Comparison of ENCODE assay signal across 19 cellular contexts in the genomic region with DNA sequence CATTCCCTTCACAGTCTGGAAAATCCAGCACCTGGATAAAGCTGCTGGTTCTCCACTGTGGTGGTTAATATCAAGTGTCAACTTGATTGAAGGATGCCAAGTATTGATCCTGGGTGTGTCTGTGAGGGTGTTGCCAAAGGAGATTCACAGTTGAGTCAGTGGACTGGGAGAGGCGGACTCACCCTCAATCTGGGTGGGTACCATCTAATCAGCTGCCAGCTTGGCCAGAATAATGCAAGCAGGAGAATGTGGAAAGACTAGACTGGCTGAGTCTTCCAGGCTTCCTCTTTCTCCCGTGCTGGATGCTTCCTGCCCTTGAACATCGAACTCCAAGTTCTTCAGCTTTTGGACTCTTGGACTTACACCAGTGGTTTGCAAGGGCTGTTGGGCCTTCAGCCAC. TPM values are rescaled to one million over a fixed set of nuclear protein-coding genes. Genes with fewer than 3 reads are reported as not detected.
A peak's percentile ranks its signal among the peaks of the same experiment; 100 is the strongest.
DNase-seq lines count a peak whose midpoint lies in the region; ATAC-seq, FAIRE-seq and TF ChIP-seq lines count a peak whose summit lies in the region.
"Had no signal": no experiment of that assay in that cellular context is flagged by ENCODE, and none has a peak within 500 bp of the region (broad histone marks: within the 10 kb centered on the region; RNA-seq: fewer than 3 reads in every experiment).

No MANE protein-coding gene starts in this region.

- ATAC-seq in GM21825 (IDR thresholded peaks at IDR 0.05; ENCODE audit: unreplicated experiment) (no peak), HG03175 (IDR thresholded peaks at IDR 0.05; ENCODE audit: unreplicated experiment) (no peak)
- ATAC-seq: GM12878, GM23338, HCT116 had no signal

- no peaks in the 10 kb centered on the region for H3K36me3 ChIP-seq in MG63
- no peaks in the 10 kb centered on the region for H3K36me3 ChIP-seq in small intestine (ENCODE audit: control insufficient read depth in 2 of 2, insufficient read depth in 2 of 2, low read length in 2 of 2)

- H3K9me3 ChIP-seq in MG63 (no peaks in the 10 kb centered on the region), small intestine (ENCODE audit: control insufficient read depth, low read depth) (no peaks in the 10 kb centered on the region)

- H3K27ac ChIP-seq in small intestine (ENCODE audit: low read depth in 1 of 2, low read length in 1 of 2) = no peak overlapping the region

- no peak for TF ChIP-seq CTCF in epithelial cell of esophagus (IDR thresholded peaks at IDR 0.05; ENCODE audit: insufficient read depth, low read depth, low read length, missing control alignments)

- H3K27me3 ChIP-seq in MG63 = no peaks in the 10 kb centered on the region
- H3K27me3 ChIP-seq in small intestine (ENCODE audit: control insufficient read depth in 2 of 2, insufficient read depth in 2 of 2, low read length in 2 of 2) = no peaks in the 10 kb centered on the region

- 16 to 72% (median 51%) methylated on average over 3 of the region's 3 CpGs for WGBS in small intestine, 3 donors

- FAIRE-seq in small intestine (lab: Jason Lieb, UNC) = no peak
- FAIRE-seq: D721Med, GM12878, GM19239 had no signal

- peak; percentile 66 for DNase-seq in MG63
- DNase-seq in epithelial cell of esophagus (ENCODE audit: low read depth) = peak; percentile 27
- DNase-seq in small intestine = peak; percentile 65
- DNase-seq in stimulated activated CD4-positive, alpha-beta T cell treated with anti-CD3 and anti-CD28 coated beads, Interleukin-2, amount 100 ng/mL, for 48 hours = no peak
- DNase-seq: CD4-positive, alpha-beta T cell; CD8-positive, alpha-beta memory T cell; DMS 273 treated with DMSO at 0.1 percent for 48 hours; DMS79; EL; GDM1; H9; HFFc6 had no signal

- H3K4me1 ChIP-seq in small intestine (ENCODE audit: control insufficient read depth in 2 of 2, insufficient read depth in 1 of 2, low read depth in 1 of 2, low read length in 1 of 2) = no peaks in the 10 kb centered on the region

- H3K4me3 ChIP-seq in MG63 (no peak overlapping the region), epithelial cell of esophagus (ENCODE audit: low read length) (no peak overlapping the region), small intestine (ENCODE audit: low read depth in 1 of 2, low read length in 2 of 2) (no peak overlapping the region)
- H3K4me3 ChIP-seq: GM12878, GM23338 had no signal

RNA-seq across cellular contexts. Expression of a gene that starts 48.4 kb away (rescaled TPM):
- total RNA-seq in MG63 (2014; rRNA removed; shearing (Covaris generic); ENCODE audit: low replicate concordance) = 2.8 and 3.6 TPM in 2 replicates
- polyA plus RNA-seq in small intestine = 1 to 10 TPM; 3.7 to 8.1 (median 6.9) TPM

Comparison
In these comparisons a context has a peak if more than half of its experiments do, and no peak if none do; other contexts are left out.
1. DNase-seq: peak in MG63 (single experiment), epithelial cell of esophagus (single experiment) and small intestine (single experiment); none in stimulated activated CD4-positive, alpha-beta T cell treated with anti-CD3 and anti-CD28 coated beads, Interleukin-2, amount 100 ng/mL, for 48 hours (0 of 2).